Comparison of ENCODE assay signal across 1 cellular context in genomic region chr14:50347521-50347920, GRCh38.
TF ChIP-seq lines count a peak whose summit lies in the region.

No MANE protein-coding gene starts in this region.

TF ChIP-seq in K562, 482 proteins besides CTCF, POLR2A, EP300 and RAD21 (continued from another document):
- TF ChIP-seq TSHZ1 (CRISPR knock-in tag; IDR thresholded peaks at IDR 0.05) (no peak), HNRNPH1 (optimal IDR thresholded peaks at IDR 0.05; ENCODE audit: low read depth, low read length) (no peak), CHD1 (IDR thresholded peaks at IDR 0.05; ENCODE audit: low read length) (no peak), ZNF695 (CRISPR knock-in tag; IDR thresholded peaks at IDR 0.05) (no peak), MLX (CRISPR knock-in tag; conservative IDR thresholded peaks at IDR 0.05) (no peak), PML (IDR thresholded peaks at IDR 0.05; ENCODE audit: low read length) (no peak), SRSF1 (IDR thresholded peaks at IDR 0.05; ENCODE audit: low read depth, low read length) (no peak), SRF (CRISPR knock-in tag; IDR thresholded peaks at IDR 0.05) (no peak), ZNF124 (CRISPR knock-in tag; IDR thresholded peaks at IDR 0.05) (no peak), ZBED1 (IDR thresholded peaks at IDR 0.05) (no peak), CCAR2 (IDR thresholded peaks at IDR 0.05; ENCODE audit: low read depth, low read length) (no peak), PCBP2 (IDR thresholded peaks at IDR 0.05; ENCODE audit: low read depth, low read length, poor library complexity, severe bottlenecking) (no peak), MTF1 (CRISPR knock-in tag; IDR thresholded peaks at IDR 0.05; ENCODE audit: borderline replicate concordance) (no peak), ZNF274 (IDR thresholded peaks at IDR 0.05; ENCODE audit: borderline replicate concordance, low read depth, low read length) (no peak), ZNF217 (CRISPR knock-in tag; IDR thresholded peaks at IDR 0.05) (no peak), MAFG (tag; conservative IDR thresholded peaks at IDR 0.05) (peak; percentile 97), BRD4 (IDR thresholded peaks at IDR 0.05) (no peak), TAL1 (IDR thresholded peaks at IDR 0.05) (no peak), CREB3L1 (IDR thresholded peaks at IDR 0.05; ENCODE audit: borderline replicate concordance, low read depth) (no peak), STAT5A (IDR thresholded peaks at IDR 0.05; ENCODE audit: borderline replicate concordance, low read length) (no peak), ARID1B (IDR thresholded peaks at IDR 0.05) (peak; percentile 40; the same call in 1 of the 2 replicates), KAT8 (IDR thresholded peaks at IDR 0.05; ENCODE audit: low read depth) (no peak), ZNF239 (CRISPR knock-in tag; IDR thresholded peaks at IDR 0.05) (no peak), RNF2 (IDR thresholded peaks at IDR 0.05) (no peak), ZNF133 (CRISPR knock-in tag; IDR thresholded peaks at IDR 0.05) (no peak)
